Comparison of ENCODE assay signal across 24 cellular contexts in the genomic region with DNA sequence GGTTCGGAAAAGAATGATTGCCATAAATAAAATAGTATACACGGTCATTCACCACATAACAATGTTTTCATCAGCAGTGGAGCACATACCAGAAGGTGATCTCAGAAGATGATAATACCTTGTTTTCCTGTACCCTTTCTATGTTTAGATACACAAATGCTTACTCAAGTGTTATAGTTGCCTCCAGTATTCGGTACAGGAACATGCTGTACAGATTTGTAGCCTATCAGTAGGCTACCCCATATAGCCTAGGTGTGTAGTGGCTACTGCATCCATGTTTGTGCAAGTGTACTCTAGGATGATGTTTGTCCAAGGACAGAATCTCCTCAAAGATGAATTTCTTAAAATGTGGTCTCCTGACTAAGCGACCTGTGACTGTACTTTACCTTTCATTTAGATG. TPM values are rescaled to one million over a fixed set of nuclear protein-coding genes. Genes with fewer than 3 reads are reported as not detected.
DNase-seq lines count a peak whose midpoint lies in the region; ATAC-seq and TF ChIP-seq lines count a peak whose summit lies in the region.
"Had no signal": no experiment of that assay in that cellular context is flagged by ENCODE, and none has a peak within 500 bp of the region (broad histone marks: within the 10 kb centered on the region; RNA-seq: fewer than 3 reads in every experiment).

No MANE protein-coding gene starts in this region.

- no peaks in the 10 kb centered on the region for H3K27me3 ChIP-seq in psoas muscle (ENCODE audit: insufficient read depth in 3 of 3, low read length in 2 of 3)
- H3K27me3 ChIP-seq: sigmoid colon, suprapubic skin had no signal

- no peak for ATAC-seq in activated T-cell treated with anti-CD3 and anti-CD28 coated beads, Interleukin-2, amount 50 U/mL, for 72 hours (replicated peaks in 1 of 2)
- no peak for ATAC-seq in activated T-cell treated with anti-CD3 and anti-CD28 coated beads, Interleukin-2, amount 50 U/mL, for 4 hours
- peak; percentile 23 for ATAC-seq in GM21526 (IDR thresholded peaks at IDR 0.05; ENCODE audit: low FRiP score, unreplicated experiment)
- ATAC-seq in psoas muscle, result peak; percentile 88 to 98 (median 95)

- peaks cover 28% of the 10 kb centered on the region for H3K4me1 ChIP-seq in psoas muscle
- H3K4me1 ChIP-seq: HAP-1, sigmoid colon, suprapubic skin had no signal

- 49 to 59% (median 51%) methylated on average over 4 of the region's 4 CpGs for WGBS in psoas muscle, 3 donors

- no peaks in the 10 kb centered on the region for H3K9me3 Mint-ChIP-seq in activated T-cell treated with anti-CD3 and anti-CD28 coated beads, Interleukin-2, amount 50 U/mL, for 72 hours
- no peaks in the 10 kb centered on the region for H3K9me3 Mint-ChIP-seq in activated T-cell treated with anti-CD3 and anti-CD28 coated beads, Interleukin-2, amount 50 U/mL, for 4 hours
- peaks cover 5% of the 10 kb centered on the region for H3K9me3 Mint-ChIP-seq in activated T-helper 2 cell treated with anti-CD3 and anti-CD28 coated beads, Interferon-gamma antibody, Interleukin-2, Interleukin-4, amounts not matched to agents 10 μg/mL and 5 μg/mL and 100 μg/mL, durations not matched to agents 14 hours and 24 hours and 36 hours
- H3K9me3 Mint-ChIP-seq: activated B cell treated with CpG ODN at 0.5 μM for 24 hours had no signal

- peak overlapping the region; percentile 81 for H3K27ac ChIP-seq in psoas muscle
- H3K27ac ChIP-seq: left ventricle myocardium inferior, sigmoid colon, suprapubic skin had no signal

- no peak for TF ChIP-seq CTCF in psoas muscle (IDR thresholded peaks at IDR 0.05)

- intact Hi-C loops in activated T-helper 2 cell treated with anti-CD3 and anti-CD28 coated beads, Interferon-gamma antibody, Interleukin-2, Interleukin-4, amounts not matched to agents 10 μg/mL and 5 μg/mL and 100 μg/mL, durations not matched to agents 14 hours and 24 hours and 36 hours (cut with micrococcal nuclease), result loop anchor here (5.0 kb wide), 1 partner anchor 59 kb away; the partner anchor contains the start of gene ICE1
- intact Hi-C loops in psoas muscle (cut with DNase I), result no loop called here

- H3K36me3 Mint-ChIP-seq in activated T-cell treated with anti-CD3 and anti-CD28 coated beads, Interleukin-2, amount 50 U/mL, for 72 hours (ENCODE audit: insufficient read depth in 2 of 2), result peaks cover 9 to 17% of the 10 kb centered on the region in 2 donors
- peaks cover 23% of the 10 kb centered on the region for H3K36me3 Mint-ChIP-seq in activated T-cell treated with anti-CD3 and anti-CD28 coated beads, Interleukin-2, amount 50 U/mL, for 4 hours (ENCODE audit: insufficient read depth)
- peaks cover 51% of the 10 kb centered on the region for H3K36me3 Mint-ChIP-seq in activated T-helper 2 cell treated with anti-CD3 and anti-CD28 coated beads, Interferon-gamma antibody, Interleukin-2, Interleukin-4, amounts not matched to agents 10 μg/mL and 5 μg/mL and 100 μg/mL, durations not matched to agents 14 hours and 24 hours and 36 hours (ENCODE audit: low read depth)

- H3K9me3 ChIP-seq in psoas muscle, result no peaks in the 10 kb centered on the region
- H3K9me3 ChIP-seq: HAP-1, left ventricle myocardium inferior, sigmoid colon, suprapubic skin had no signal

- peaks cover 4 to 42% of the 10 kb centered on the region in 2 donors for H3K36me3 ChIP-seq in psoas muscle (ENCODE audit: insufficient read depth in 1 of 2, low read depth in 1 of 2)

- peaks cover 28% of the 10 kb centered on the region for H3K4me1 Mint-ChIP-seq in activated T-cell treated with anti-CD3 and anti-CD28 coated beads, Interleukin-2, amount 50 U/mL, for 72 hours (ENCODE audit: low read depth)
- H3K4me1 Mint-ChIP-seq in activated T-cell treated with anti-CD3 and anti-CD28 coated beads, Interleukin-2, amount 50 U/mL, for 4 hours (ENCODE audit: low read depth), result peaks cover 22% of the 10 kb centered on the region
- H3K4me1 Mint-ChIP-seq in activated T-helper 2 cell treated with anti-CD3 and anti-CD28 coated beads, Interferon-gamma antibody, Interleukin-2, Interleukin-4, amounts not matched to agents 10 μg/mL and 5 μg/mL and 100 μg/mL, durations not matched to agents 14 hours and 24 hours and 36 hours (ENCODE audit: low read depth), result peaks cover 18% of the 10 kb centered on the region

- H3K4me3 ChIP-seq in psoas muscle, result peak overlapping the region; percentile 37
- H3K4me3 ChIP-seq: HAP-1, left ventricle myocardium inferior, sigmoid colon, suprapubic skin had no signal

- H3K4me3 Mint-ChIP-seq in activated T-cell treated with anti-CD3 and anti-CD28 coated beads, Interleukin-2, amount 50 U/mL, for 72 hours, result peak overlapping the region in 1 of 2 donors; percentile 13
- no peak overlapping the region for H3K4me3 Mint-ChIP-seq in activated T-cell treated with anti-CD3 and anti-CD28 coated beads, Interleukin-2, amount 50 U/mL, for 4 hours
- peak overlapping the region; percentile 9 for H3K4me3 Mint-ChIP-seq in activated T-helper 2 cell treated with anti-CD3 and anti-CD28 coated beads, Interferon-gamma antibody, Interleukin-2, Interleukin-4, amounts not matched to agents 10 μg/mL and 5 μg/mL and 100 μg/mL, durations not matched to agents 14 hours and 24 hours and 36 hours (ENCODE audit: low read depth)
- H3K4me3 Mint-ChIP-seq: activated B cell treated with CpG ODN at 0.5 μM for 24 hours had no signal

- no peaks in the 10 kb centered on the region for H3K27me3 Mint-ChIP-seq in activated T-cell treated with anti-CD3 and anti-CD28 coated beads, Interleukin-2, amount 50 U/mL, for 72 hours (ENCODE audit: low read depth)
- no peaks in the 10 kb centered on the region for H3K27me3 Mint-ChIP-seq in activated T-cell treated with anti-CD3 and anti-CD28 coated beads, Interleukin-2, amount 50 U/mL, for 4 hours (ENCODE audit: low read depth)
- H3K27me3 Mint-ChIP-seq in activated T-helper 2 cell treated with anti-CD3 and anti-CD28 coated beads, Interferon-gamma antibody, Interleukin-2, Interleukin-4, amounts not matched to agents 10 μg/mL and 5 μg/mL and 100 μg/mL, durations not matched to agents 14 hours and 24 hours and 36 hours (ENCODE audit: low read depth), result no peaks in the 10 kb centered on the region
- H3K27me3 Mint-ChIP-seq: activated B cell treated with CpG ODN at 0.5 μM for 24 hours had no signal

- no peak for DNase-seq in activated T-cell treated with anti-CD3 and anti-CD28 coated beads, Interleukin-2, amount 50 U/mL, for 72 hours
- no peak for DNase-seq in activated T-cell treated with anti-CD3 and anti-CD28 coated beads, Interleukin-2, amount 50 U/mL, for 4 hours
- DNase-seq in activated T-helper 2 cell treated with anti-CD3 and anti-CD28 coated beads, Interferon-gamma antibody, Interleukin-2, Interleukin-4, amounts not matched to agents 10 μg/mL and 5 μg/mL and 100 μg/mL, durations not matched to agents 14 hours and 24 hours and 36 hours (ENCODE audit: low spot score), result no peak
- DNase-seq in psoas muscle, result no peak
- no peak for DNase-seq in NCI-H1092 (lab: John Stamatoyannopoulos, UW)
- DNase-seq in COLO668 (lab: John Stamatoyannopoulos, UW; ENCODE audit: unreplicated experiment), result no peak
- no peak for DNase-seq in HPDE6-E6E7 (ENCODE audit: extremely low spot score)
- DNase-seq: ACHN; activated B cell treated with CpG ODN at 0.5 μM for 24 hours; activated effector memory CD4-positive, alpha-beta T cell treated with Interleukin-2 at 50 U/mL for 16 hours; C1 segment of cervical spinal cord; cortex of kidney; DMS153; KBM-7; left ventricle myocardium inferior; midbrain; NCI-H1694; NCI-H2171 treated with DMSO at 0.1 percent for 48 hours; NCI-H526 treated with DMSO at 0.1 percent for 48 hours; sigmoid colon; T-helper 9 cell had no signal

- peak overlapping the region; percentile 66 for H3K27ac Mint-ChIP-seq in activated T-cell treated with anti-CD3 and anti-CD28 coated beads, Interleukin-2, amount 50 U/mL, for 72 hours
- H3K27ac Mint-ChIP-seq in activated T-helper 2 cell treated with anti-CD3 and anti-CD28 coated beads, Interferon-gamma antibody, Interleukin-2, Interleukin-4, amounts not matched to agents 10 μg/mL and 5 μg/mL and 100 μg/mL, durations not matched to agents 14 hours and 24 hours and 36 hours, result peak overlapping the region; percentile 57

RNA-seq across cellular contexts. Expression of gene ICE1, which starts 59.2 kb away (rescaled TPM):
- total RNA-seq in activated T-cell treated with anti-CD3 and anti-CD28 coated beads, Interleukin-2, amount 50 U/mL, for 72 hours, result 10 to 100 TPM; 23.3 to 25.5 TPM
- total RNA-seq in activated T-cell treated with anti-CD3 and anti-CD28 coated beads, Interleukin-2, amount 50 U/mL, for 4 hours, result 10 to 100 TPM; 40.2 to 42.0 (median 41.1) TPM
- total RNA-seq in activated T-helper 2 cell treated with anti-CD3 and anti-CD28 coated beads, Interferon-gamma antibody, Interleukin-2, Interleukin-4, amounts not matched to agents 10 μg/mL and 5 μg/mL and 100 μg/mL, durations not matched to agents 14 hours and 24 hours and 36 hours, result 31.8 and 33.9 TPM in 2 replicates
- 10 to 100 TPM; 25.2 to 33.6 (median 29.6) TPM for total RNA-seq in psoas muscle
- polyA plus RNA-seq in psoas muscle, result 10 to 100 TPM in 2 of 3 donors, 1 to 10 TPM in 1; 9.9 to 26.4 (median 15.7) TPM

Comparison
In these comparisons a context has a peak if more than half of its experiments do, and no peak if none do; other contexts are left out.
1. ATAC-seq: peak in GM21526 (single experiment) and psoas muscle (4 of 4); none in activated T-cell treated with anti-CD3 and anti-CD28 coated beads, Interleukin-2, amount 50 U/mL, for 72 hours (0 of 2) and activated T-cell treated with anti-CD3 and anti-CD28 coated beads, Interleukin-2, amount 50 U/mL, for 4 hours (0 of 2).